Comparison of ENCODE assay signal across 8 cellular contexts in the genomic region with DNA sequence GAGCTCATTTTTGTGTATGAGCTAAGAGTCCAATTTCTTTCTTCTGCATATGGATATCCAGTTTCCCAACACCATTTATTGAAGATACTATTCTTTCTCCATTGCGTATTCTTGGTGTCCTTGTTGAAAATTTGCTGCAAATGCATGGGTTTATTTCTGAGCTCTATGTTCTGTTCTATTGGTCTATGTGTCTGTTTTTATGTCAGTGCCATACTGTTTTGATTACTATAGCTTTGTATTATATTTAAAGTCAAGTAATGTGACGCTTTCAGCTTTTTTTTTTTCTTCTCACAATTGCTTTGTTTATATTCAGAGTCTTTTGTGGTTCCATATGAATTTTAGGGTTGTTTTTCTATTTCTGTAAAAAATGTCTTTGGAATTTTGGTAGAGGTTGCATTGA.
"Had no signal": no experiment of that assay in that cellular context is flagged by ENCODE, and none has a peak within 500 bp of the region (broad histone marks: within the 10 kb centered on the region; RNA-seq: fewer than 3 reads in every experiment).

No MANE protein-coding gene starts in this region.

- DNase-seq: GDM1, GF-D8 had no signal

- H3K4me3 ChIP-seq: GM12878 had no signal

- ATAC-seq: GM12878 had no signal

- FAIRE-seq: G401.6, GM12878, GM12891, GM12892, GM18507, GM19239 had no signal
